Comparison of ENCODE assay signal across 18 cellular contexts in genomic region chr1:111696330-111696729, GRCh38. TPM values are rescaled to one million over a fixed set of nuclear protein-coding genes. Genes with fewer than 3 reads are reported as not detected.
DNase-seq lines count a peak whose midpoint lies in the region; ATAC-seq, FAIRE-seq and TF ChIP-seq lines count a peak whose summit lies in the region.
"Had no signal": no experiment of that assay in that cellular context is flagged by ENCODE, and none has a peak within 500 bp of the region (broad histone marks: within the 10 kb centered on the region; RNA-seq: fewer than 3 reads in every experiment).

No MANE protein-coding gene starts in this region.

- no peak overlapping the region for H3K4me3 Mint-ChIP-seq in CD4-positive, alpha-beta T cell
- no peak overlapping the region for H3K4me3 Mint-ChIP-seq in central memory CD8-positive, alpha-beta T cell

- CTCF ChIA-PET in CD4-positive, alpha-beta T cell (lab: Charles Lee), result no interaction called here

- POLR2A ChIA-PET in CD4-positive, alpha-beta T cell (lab: Charles Lee), result no interaction called here

- H3K36me3 ChIP-seq in KMS-11 (ENCODE audit: insufficient read depth), result no peaks in the 10 kb centered on the region

- peak overlapping the region; percentile 52 for H3K4me2 ChIP-seq in KMS-11

- DNase-seq in CD4-positive, alpha-beta T cell, result no peak
- no peak for DNase-seq in GM12891 (ENCODE audit: insufficient read length, low spot score)
- no peak for DNase-seq in central memory CD8-positive, alpha-beta T cell (ENCODE audit: low spot score in 2 of 2)
- no peak for DNase-seq in middle frontal gyrus (ENCODE audit: extremely low spot score, low spot score)
- no peak for DNase-seq in NCI-H2227 treated with DMSO at 0.1 percent for 48 hours (lab: John Stamatoyannopoulos, UW)
- DNase-seq in frontal cortex (ENCODE audit: low spot score in 2 of 2), result no peak
- no peak for DNase-seq in urothelium cell line (ENCODE audit: low spot score)
- DNase-seq: Calu3; KG1; NCI-H69; OCI-M1; posterior cingulate gyrus; SHP77; stimulated activated CD4-positive, alpha-beta T cell treated with anti-CD3 and anti-CD28 coated beads, Interleukin-2, amount 100 ng/mL, for 48 hours; upper lobe of right lung had no signal

- H3K9me3 ChIP-seq in CD4-positive, alpha-beta T cell (ENCODE audit: control insufficient read depth, low read length), result no peaks in the 10 kb centered on the region
- H3K9me3 ChIP-seq: gastroesophageal sphincter, upper lobe of right lung had no signal

- peaks cover 22% of the 10 kb centered on the region for H3K79me2 ChIP-seq in KMS-11 (ENCODE audit: insufficient read depth, low read depth)

- peak; percentile 60 for FAIRE-seq in GM12891 (lab: Jason Lieb, UNC)
- FAIRE-seq in frontal cortex (lab: Jason Lieb, UNC), result no peak
- no peak for FAIRE-seq in urothelium cell line (lab: Jason Lieb, UNC)

- no peaks in the 10 kb centered on the region for H3K27me3 ChIP-seq in CD4-positive, alpha-beta T cell (ENCODE audit: control insufficient read depth, insufficient read depth, low read length)
- no peaks in the 10 kb centered on the region for H3K27me3 ChIP-seq in KMS-11 (ENCODE audit: insufficient read depth, low read depth)
- H3K27me3 ChIP-seq: gastroesophageal sphincter, upper lobe of right lung had no signal

- intact Hi-C loops in CD4-positive, alpha-beta T cell (cut with DNase I, micrococcal nuclease), result no loop called here

- TF ChIP-seq POLR2A in GM12891 (IDR thresholded peaks at IDR 0.05; ENCODE audit: low read depth, low read length), result no peak

- no peak overlapping the region for H2AFZ ChIP-seq in KMS-11 (ENCODE audit: low read depth)

- H3K36me3 Mint-ChIP-seq in CD4-positive, alpha-beta T cell (ENCODE audit: low read depth), result peaks cover 90% of the 10 kb centered on the region
- peaks cover 53% of the 10 kb centered on the region for H3K36me3 Mint-ChIP-seq in central memory CD8-positive, alpha-beta T cell (ENCODE audit: insufficient read depth)

- no peak overlapping the region for H3K9ac ChIP-seq in KMS-11

- H3K4me1 Mint-ChIP-seq in CD4-positive, alpha-beta T cell (ENCODE audit: low read depth), result peaks cover 47% of the 10 kb centered on the region
- peaks cover 52% of the 10 kb centered on the region for H3K4me1 Mint-ChIP-seq in central memory CD8-positive, alpha-beta T cell

- H3K27ac ChIP-seq in CD4-positive, alpha-beta T cell (ENCODE audit: low read depth, low read length), result no peak overlapping the region
- peak overlapping the region; percentile 33 for H3K27ac ChIP-seq in KMS-11
- H3K27ac ChIP-seq: epithelial cell of prostate, upper lobe of right lung had no signal

- TF ChIP-seq CTCF in CD4-positive, alpha-beta T cell (IDR thresholded peaks at IDR 0.05), result no peak
- no peak for TF ChIP-seq CTCF in KMS-11 (conservative IDR thresholded peaks at IDR 0.05; ENCODE audit: low read depth, low read length)

- peaks cover 68% of the 10 kb centered on the region for H3K4me1 ChIP-seq in KMS-11 (ENCODE audit: low read depth, poor library complexity, severe bottlenecking)
- H3K4me1 ChIP-seq: upper lobe of right lung had no signal

- H3K27me3 Mint-ChIP-seq in CD4-positive, alpha-beta T cell, result no peaks in the 10 kb centered on the region
- no peaks in the 10 kb centered on the region for H3K27me3 Mint-ChIP-seq in central memory CD8-positive, alpha-beta T cell

- no peak for ATAC-seq in CD4-positive, alpha-beta T cell (ENCODE audit: poor library complexity)
- no peak for ATAC-seq in central memory CD8-positive, alpha-beta T cell (replicated peaks; ENCODE audit: extremely low read depth, poor library complexity, severe bottlenecking)
- ATAC-seq: gastroesophageal sphincter, upper lobe of right lung had no signal

- no peaks in the 10 kb centered on the region for H4K20me1 ChIP-seq in KMS-11 (ENCODE audit: insufficient read depth)

- no peak overlapping the region for H3K4me3 ChIP-seq in KMS-11 (IDR thresholded peaks at IDR 0.05; ENCODE audit: insufficient read depth, low read depth, low read length)
- H3K4me3 ChIP-seq: gastroesophageal sphincter, upper lobe of right lung had no signal

- H3K27ac Mint-ChIP-seq in CD4-positive, alpha-beta T cell, result peak overlapping the region; percentile 68
- peak overlapping the region; percentile 7 for H3K27ac Mint-ChIP-seq in central memory CD8-positive, alpha-beta T cell (ENCODE audit: low read depth)

- H3K9me3 Mint-ChIP-seq in CD4-positive, alpha-beta T cell, result no peaks in the 10 kb centered on the region
- H3K9me3 Mint-ChIP-seq in central memory CD8-positive, alpha-beta T cell, result no peaks in the 10 kb centered on the region

TF ChIP-seq in GM12891, 5 proteins besides CTCF, POLR2A, EP300 and RAD21:
- TF ChIP-seq POU2F2 (IDR thresholded peaks at IDR 0.05; ENCODE audit: low read depth, low read length) (no peak), SPI1 (IDR thresholded peaks at IDR 0.05; ENCODE audit: low read depth, low read length) (no peak), POLR2AphosphoS5 (IDR thresholded peaks at IDR 0.05; ENCODE audit: low read depth, low read length) (no peak), PAX5 (IDR thresholded peaks at IDR 0.05; ENCODE audit: insufficient read depth, low read length, severe bottlenecking) (no peak), TAF1 (IDR thresholded peaks at IDR 0.05; ENCODE audit: low read depth, low read length) (no peak)

RNA-seq across cellular contexts. Expression of gene INKA2, which starts 42.9 kb away (rescaled TPM):
- total RNA-seq in CD4-positive, alpha-beta T cell, result under 1 TPM in 1 of 2 experiments, not detected in 1; 0.27 TPM
- polyA plus RNA-seq in GM12891 (2012; ENCODE audit: low read depth, missing spikeins), result 1.6 TPM
- total RNA-seq in frontal cortex, result 4.5 TPM
- total RNA-seq: Calu3 had no signal

RNA-seq across cellular contexts. Expression of gene DDX20, which starts 59.4 kb away (rescaled TPM):
- 10 to 100 TPM; 27.2 to 27.4 TPM for total RNA-seq in CD4-positive, alpha-beta T cell
- 7.0 TPM for polyA plus RNA-seq in GM12891 (2012; ENCODE audit: low read depth, missing spikeins)
- total RNA-seq in frontal cortex, result 26.1 TPM
